In genomic region chr2:212843409-212844199, GRCh38 we compare ENCODE assay signal across 11 cellular contexts.
DNase-seq lines count a peak whose midpoint lies in the region; ATAC-seq, FAIRE-seq and TF ChIP-seq lines count a peak whose summit lies in the region.
"Had no signal": no experiment of that assay in that cellular context is flagged by ENCODE, and none has a peak within 500 bp of the region (broad histone marks: within the 10 kb centered on the region; RNA-seq: fewer than 3 reads in every experiment).

No MANE protein-coding gene starts in this region.

- peaks cover 9% of the 10 kb centered on the region for H3K27me3 Mint-ChIP-seq in activated CD4-positive, alpha-beta T cell treated with anti-CD3 and anti-CD28 coated beads, Interleukin-2, amount 10 ng/mL, durations not matched to agents 7 days and 5 days
- H3K27me3 Mint-ChIP-seq: effector memory CD8-positive, alpha-beta T cell had no signal

- DNase-seq in AG04450 (ENCODE audit: low read depth, low spot score) (peak; percentile 44), SK-N-MC (ENCODE audit: low read depth, low spot score) (peak; percentile 51), fibroblast of the conjunctiva (ENCODE audit: low read depth) (peak; percentile 48), HepG2 (ENCODE audit: low spot score) (no peak), tibial nerve (ENCODE audit: low spot score in 2 of 2) (no peak), medulla oblongata (ENCODE audit: extremely low spot score) (no peak)
- DNase-seq in activated CD4-positive, alpha-beta T cell treated with anti-CD3 and anti-CD28 coated beads, Interleukin-2, amount 10 ng/mL, durations not matched to agents 7 days and 5 days: no peak
- DNase-seq: effector memory CD8-positive, alpha-beta T cell; NCI-H446 treated with DMSO at 0.1 percent for 48 hours had no signal

- H3K9me3 Mint-ChIP-seq in activated CD4-positive, alpha-beta T cell treated with anti-CD3 and anti-CD28 coated beads, Interleukin-2, amount 10 ng/mL, durations not matched to agents 7 days and 5 days: peaks cover 4% of the 10 kb centered on the region
- H3K9me3 Mint-ChIP-seq: effector memory CD8-positive, alpha-beta T cell had no signal

- no peaks in the 10 kb centered on the region for H3K79me2 ChIP-seq in HepG2 (ENCODE audit: insufficient read depth, low read length)

- no peak for TF ChIP-seq EP300 in HepG2 (IDR thresholded peaks at IDR 0.05; ENCODE audit: low read depth in 2 of 2, low read length in 2 of 2)
- TF ChIP-seq EP300 in HepG2 (CRISPR knock-in tag; IDR thresholded peaks at IDR 0.05; ENCODE audit: borderline replicate concordance): no peak
- no peak for TF ChIP-seq EP300 in tibial nerve (IDR thresholded peaks at IDR 0.05)

- no peak for TF ChIP-seq RAD21 in HepG2 (CRISPR knock-in tag; IDR thresholded peaks at IDR 0.05)

- BruUV-seq in HepG2 (replicated peaks; lab: Mats Ljungman, UMichigan): no TSS peak

- no peak overlapping the region for H3K4me3 Mint-ChIP-seq in activated CD4-positive, alpha-beta T cell treated with anti-CD3 and anti-CD28 coated beads, Interleukin-2, amount 10 ng/mL, durations not matched to agents 7 days and 5 days
- H3K4me3 Mint-ChIP-seq: effector memory CD8-positive, alpha-beta T cell had no signal

- intact Hi-C loops in HepG2 (cut with micrococcal nuclease; ENCODE audit: unreplicated experiment): no loop called here

- FAIRE-seq in HepG2 (lab: Jason Lieb, UNC): no peak

- CTCF ChIA-PET in AG04450 (lab: Charles Lee): interaction anchor here (0.5 to 1.0 kb wide), 2 partner anchors 67 to 290 kb away, joined by 3 to 4 read pairs; no protein-coding TSS in a partner anchor
- CTCF ChIA-PET in HepG2 (lab: Yijun Ruan, JAX; ENCODE audit: low intra/inter-chr PET ratio, low total read pairs): no interaction called here
- CTCF ChIA-PET in activated CD4-positive, alpha-beta T cell treated with anti-CD3 and anti-CD28 coated beads, Interleukin-2, amount 10 ng/mL, durations not matched to agents 7 days and 5 days (lab: Charles Lee): no interaction called here

- no peak overlapping the region for H2AFZ ChIP-seq in HepG2 (ENCODE audit: low read length)

- H3K4me1 ChIP-seq in HepG2 (ENCODE audit: insufficient read depth, low read length) (no peaks in the 10 kb centered on the region), tibial nerve (no peaks in the 10 kb centered on the region)

- POLR2A ChIA-PET in AG04450 (lab: Yijun Ruan, JAX) (no interaction called here), HepG2 (lab: Yijun Ruan, JAX) (no interaction called here)
- POLR2A ChIA-PET in activated CD4-positive, alpha-beta T cell treated with anti-CD3 and anti-CD28 coated beads, Interleukin-2, amount 10 ng/mL, durations not matched to agents 7 days and 5 days (lab: Charles Lee): no interaction called here

- no peaks in the 10 kb centered on the region for H3K36me3 Mint-ChIP-seq in activated CD4-positive, alpha-beta T cell treated with anti-CD3 and anti-CD28 coated beads, Interleukin-2, amount 10 ng/mL, durations not matched to agents 7 days and 5 days (ENCODE audit: low read depth)

- peaks cover 5% of the 10 kb centered on the region for H3K4me1 Mint-ChIP-seq in activated CD4-positive, alpha-beta T cell treated with anti-CD3 and anti-CD28 coated beads, Interleukin-2, amount 10 ng/mL, durations not matched to agents 7 days and 5 days

- H3K27me3 ChIP-seq in AG04450 (ENCODE audit: control insufficient read depth, insufficient read depth, low read length) (no peaks in the 10 kb centered on the region), HepG2 (ENCODE audit: control insufficient read depth in 1 of 2, insufficient read depth in 2 of 2, low read length in 2 of 2) (no peaks in the 10 kb centered on the region), tibial nerve (no peaks in the 10 kb centered on the region)

- in situ Hi-C loops in HepG2 (cut with HindIII; ENCODE audit: extremely low pct_ligation_motif_present, low pct_unique_long_range_greater_than_20kb): no loop called here

- WGBS in HepG2 (ENCODE audit: low lambda C conversion rate): 0% methylated on average over 3 of the region's 3 CpGs
- 54 to 56% methylated on average over 3 of the region's 3 CpGs for WGBS in tibial nerve, 2 donors

- no peak overlapping the region for H3K9ac ChIP-seq in SK-N-MC (ENCODE audit: insufficient read length)
- H3K9ac ChIP-seq in HepG2 (ENCODE audit: insufficient read depth, low read depth, low read length): no peak overlapping the region

- no peak for TF ChIP-seq POLR2A in HepG2 (IDR thresholded peaks at IDR 0.05; ENCODE audit: insufficient read depth in 1 of 2, low read depth in 2 of 2, low read length in 2 of 2)
- TF ChIP-seq POLR2A in tibial nerve (IDR thresholded peaks at IDR 0.05): no peak

- H4K20me1 ChIP-seq in HepG2 (ENCODE audit: insufficient read depth, low read length): no peaks in the 10 kb centered on the region

- H3K4me3 ChIP-seq in AG04450 (ENCODE audit: low read depth, low read length): no peak overlapping the region
- H3K4me3 ChIP-seq in SK-N-MC: no peak overlapping the region; the same call in 1 of the 2 replicates
- H3K4me3 ChIP-seq in HepG2 (replicated peaks in 1 of 3; ENCODE audit: insufficient read depth in 1 of 3, low read depth in 2 of 3, low read length in 3 of 3): no peak overlapping the region
- H3K4me3 ChIP-seq in tibial nerve: no peak overlapping the region

- H3K36me3 ChIP-seq in SK-N-MC (ENCODE audit: insufficient read depth, low read length) (no peaks in the 10 kb centered on the region), HepG2 (replicated peaks in 1 of 2; ENCODE audit: control insufficient read depth in 1 of 2, insufficient read depth in 2 of 2, low read length in 2 of 2) (no peaks in the 10 kb centered on the region), tibial nerve (no peaks in the 10 kb centered on the region)

- H3K9me3 ChIP-seq in AG04450 (ENCODE audit: control insufficient read depth, insufficient read depth, low read length) (no peaks in the 10 kb centered on the region), SK-N-MC (ENCODE audit: low read depth, low read length) (no peaks in the 10 kb centered on the region), HepG2 (ENCODE audit: low read length) (peaks cover 32% of the 10 kb centered on the region), tibial nerve (no peaks in the 10 kb centered on the region)

- H3K4me2 ChIP-seq in HepG2 (ENCODE audit: low read depth, low read length): no peak overlapping the region

- no peak for TF ChIP-seq CTCF in AG04450 (IDR thresholded peaks at IDR 0.05; ENCODE audit: low read depth, low read length)
- no peak for TF ChIP-seq CTCF in HepG2 (CRISPR knock-in tag; IDR thresholded peaks at IDR 0.05)
- TF ChIP-seq CTCF in tibial nerve (IDR thresholded peaks at IDR 0.05): no peak

- H3K27ac ChIP-seq in AG04450 (ENCODE audit: low read depth, low read length) (peak overlapping the region; percentile 55), SK-N-MC (peak overlapping the region; percentile 50; the same call in 1 of the 2 replicates), HepG2 (ENCODE audit: extremely low read length, insufficient read depth, low read length) (no peak overlapping the region), tibial nerve (no peak overlapping the region)

- peak; percentile 52 for ATAC-seq in GM18870 (IDR thresholded peaks at IDR 0.05; ENCODE audit: unreplicated experiment)
- ATAC-seq in HepG2: no peak
- ATAC-seq: effector memory CD8-positive, alpha-beta T cell; sciatic nerve had no signal

- H3K27ac Mint-ChIP-seq in activated CD4-positive, alpha-beta T cell treated with anti-CD3 and anti-CD28 coated beads, Interleukin-2, amount 10 ng/mL, durations not matched to agents 7 days and 5 days: no peak overlapping the region
- H3K27ac Mint-ChIP-seq: effector memory CD8-positive, alpha-beta T cell had no signal

TF ChIP-seq in HepG2, 621 proteins besides CTCF, POLR2A, EP300 and RAD21 (continues in another document):
- no peak for TF ChIP-seq DR1 (CRISPR knock-in tag; IDR thresholded peaks at IDR 0.05)
- no peak for TF ChIP-seq ZNF362 (CRISPR knock-in tag; IDR thresholded peaks at IDR 0.05; ENCODE audit: borderline replicate concordance)
- no peak for TF ChIP-seq ZNF800 (CRISPR knock-in tag; IDR thresholded peaks at IDR 0.05)
- no peak for TF ChIP-seq POLR2AphosphoS5 (IDR thresholded peaks at IDR 0.05; ENCODE audit: low read depth, low read length)
- TF ChIP-seq RAD51 (IDR thresholded peaks at IDR 0.05; ENCODE audit: borderline replicate concordance): no peak
- TF ChIP-seq REPIN1 (CRISPR knock-in tag; IDR thresholded peaks at IDR 0.05; ENCODE audit: borderline replicate concordance, low read depth): no peak

Comparison
In these comparisons a context has a peak if more than half of its experiments do, and no peak if none do; other contexts are left out.
1. DNase-seq: peak in AG04450 (single experiment), SK-N-MC (single experiment) and fibroblast of the conjunctiva (single experiment); none in HepG2 (single experiment), activated CD4-positive, alpha-beta T cell treated with anti-CD3 and anti-CD28 coated beads, Interleukin-2, amount 10 ng/mL, durations not matched to agents 7 days and 5 days (single experiment), tibial nerve (0 of 2) and medulla oblongata (single experiment).
2. H3K27ac ChIP-seq: peak in AG04450 (single experiment) and SK-N-MC (single experiment); none in HepG2 (single experiment) and tibial nerve (0 of 4).